Comparison of ENCODE assay signal across 18 cellular contexts in the genomic region with DNA sequence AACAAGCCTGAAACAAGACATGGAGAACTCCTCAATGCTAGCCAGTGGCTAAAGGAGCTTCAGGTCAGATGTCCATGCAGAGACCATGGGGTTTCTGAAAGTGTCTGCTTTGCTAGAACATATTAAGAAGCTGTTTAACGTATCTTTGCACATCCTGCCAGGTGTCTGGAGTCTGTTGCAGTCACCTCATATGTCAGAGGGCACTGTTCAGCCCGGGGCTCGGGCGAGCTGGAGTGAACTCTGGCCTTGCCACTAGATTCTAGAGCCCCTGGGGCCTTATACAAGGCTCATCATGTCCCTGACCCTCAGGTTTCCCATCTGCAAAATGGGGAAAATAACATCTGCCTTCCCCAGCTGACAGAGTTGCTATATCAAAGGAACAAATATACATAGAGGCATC.
DNase-seq lines count a peak whose midpoint lies in the region; ATAC-seq, FAIRE-seq and TF ChIP-seq lines count a peak whose summit lies in the region.
"Had no signal": no experiment of that assay in that cellular context is flagged by ENCODE, and none has a peak within 500 bp of the region (broad histone marks: within the 10 kb centered on the region; RNA-seq: fewer than 3 reads in every experiment).

No MANE protein-coding gene starts in this region.

- peak; percentile 44 for FAIRE-seq in GM18507 (lab: Jason Lieb, UNC)
- FAIRE-seq: A204.1 had no signal

- no peaks in the 10 kb centered on the region for H3K27me3 ChIP-seq in OCI-LY3 (ENCODE audit: low read depth, low read length)
- H3K27me3 ChIP-seq in brain microvascular endothelial cell (replicated peaks), result no peaks in the 10 kb centered on the region

- peak overlapping the region; percentile 14 to 23 for H3K4me3 Mint-ChIP-seq in effector memory CD8-positive, alpha-beta T cell

- no peaks in the 10 kb centered on the region for H3K27me3 Mint-ChIP-seq in effector memory CD8-positive, alpha-beta T cell

- H3K9me3 ChIP-seq in OCI-LY3 (ENCODE audit: insufficient read depth, low read length), result no peaks in the 10 kb centered on the region
- H3K9me3 ChIP-seq: HAP-1, SK-N-SH had no signal

- DNase-seq in activated CD8-positive, alpha-beta memory T cell treated with anti-CD3 and anti-CD28 coated beads for 24 hours, result peak; percentile 56
- no peak for DNase-seq in activated CD8-positive, alpha-beta memory T cell treated with anti-CD3 and anti-CD28 coated beads, Interleukin-2, amount 50 U/mL, for 48 hours
- DNase-seq in GM18507 (ENCODE audit: extremely low spot score, insufficient read length, low read depth), result no peak
- DNase-seq in effector memory CD8-positive, alpha-beta T cell, result no peak
- no peak for DNase-seq in activated CD4-positive, CD25-positive, alpha-beta regulatory T cell treated with anti-CD3 and anti-CD28 coated beads, Interleukin-2, amount 50 U/mL, for 72 hours
- no peak for DNase-seq in DMS114 treated with DMSO at 0.1 percent for 48 hours (lab: John Stamatoyannopoulos, UW; ENCODE audit: unreplicated experiment)
- DNase-seq in brain microvascular endothelial cell, result no peak
- DNase-seq: C1 segment of cervical spinal cord, MV-4-11, NCI-H1436 treated with DMSO at 0.1 percent for 48 hours, NCI-H2029 treated with DMSO at 0.1 percent for 48 hours, NCI-H2171 treated with DMSO at 0.1 percent for 48 hours, NCI-H82, SHP77, SK-N-SH had no signal

- peaks cover 70% of the 10 kb centered on the region for H3K4me1 ChIP-seq in OCI-LY3 (ENCODE audit: low read length)
- H3K4me1 ChIP-seq: HAP-1 had no signal

- no peaks in the 10 kb centered on the region for H3K79me2 ChIP-seq in OCI-LY3 (ENCODE audit: low read length)

- H3K9me3 Mint-ChIP-seq in effector memory CD8-positive, alpha-beta T cell, result no peaks in the 10 kb centered on the region

- H3K27ac ChIP-seq in OCI-LY3 (ENCODE audit: low read length), result no peak overlapping the region
- H3K27ac ChIP-seq in brain microvascular endothelial cell, result no peak overlapping the region

- no peak overlapping the region for H3K27ac Mint-ChIP-seq in effector memory CD8-positive, alpha-beta T cell

- peak overlapping the region; percentile 82 for H3K4me2 ChIP-seq in OCI-LY3 (ENCODE audit: low read length)
- H3K4me2 ChIP-seq: SK-N-SH had no signal

- H2AFZ ChIP-seq in OCI-LY3 (ENCODE audit: low read depth, low read length), result 0 out of 2 replicates have a peak overlapping the region, but pooled peaks have one; percentile 20

- H4K20me1 ChIP-seq in OCI-LY3 (ENCODE audit: insufficient read depth, low read length), result no peaks in the 10 kb centered on the region

- H3K36me3 Mint-ChIP-seq in effector memory CD8-positive, alpha-beta T cell (ENCODE audit: insufficient read depth), result no peaks in the 10 kb centered on the region

- H3K36me3 ChIP-seq in OCI-LY3 (replicated peaks; ENCODE audit: low read depth, low read length) (no peaks in the 10 kb centered on the region), brain microvascular endothelial cell (replicated peaks) (no peaks in the 10 kb centered on the region)
- H3K36me3 ChIP-seq: HAP-1 had no signal

- in situ Hi-C loops in brain microvascular endothelial cell (cut with HindIII; ENCODE audit: low pct_ligation_motif_present, low sequenced_read_pairs), result no loop called here

- H3K4me1 Mint-ChIP-seq in effector memory CD8-positive, alpha-beta T cell (ENCODE audit: low read depth in 2 of 2), result peaks cover 45 to 57% of the 10 kb centered on the region in 2 donors

- peak overlapping the region; percentile 35; the same call in 1 of the 2 replicates for H3K9ac ChIP-seq in OCI-LY3 (ENCODE audit: low read length)
- H3K9ac ChIP-seq: SK-N-SH had no signal

- no peak for ATAC-seq in effector memory CD8-positive, alpha-beta T cell (replicated peaks)

- TF ChIP-seq CTCF in OCI-LY3 (IDR thresholded peaks at IDR 0.05; ENCODE audit: low read depth, low read length), result no peak
- TF ChIP-seq CTCF in brain microvascular endothelial cell (IDR thresholded peaks at IDR 0.05; ENCODE audit: low read depth, low read length, missing control alignments), result no peak

- H3K4me3 ChIP-seq in OCI-LY3 (ENCODE audit: low read length), result peak overlapping the region; percentile 57; the same call in 1 of the 2 replicates
- H3K4me3 ChIP-seq in brain microvascular endothelial cell (ENCODE audit: low read depth, low read length), result no peak overlapping the region
- H3K4me3 ChIP-seq: HAP-1 had no signal
